ENCODE assay signal across 18 cellular contexts in genomic region chr1:55285849-55286248, GRCh38.
DNase-seq lines count a peak whose midpoint lies in the region; ATAC-seq and TF ChIP-seq lines count a peak whose summit lies in the region.
"Had no signal": no experiment of that assay in that cellular context is flagged by ENCODE, and none has a peak within 500 bp of the region (broad histone marks: within the 10 kb centered on the region; RNA-seq: fewer than 3 reads in every experiment).

No MANE protein-coding gene starts in this region.

- no peaks in the 10 kb centered on the region for H3K27me3 ChIP-seq in prostate gland (replicated peaks; ENCODE audit: insufficient read depth)
- H3K27me3 ChIP-seq: upper lobe of left lung had no signal

- H3K4me1 ChIP-seq in prostate gland (replicated peaks): no peaks in the 10 kb centered on the region
- H3K4me1 ChIP-seq: Caco-2, upper lobe of left lung had no signal

- no peaks in the 10 kb centered on the region for H3K9me3 ChIP-seq in prostate gland
- H3K9me3 ChIP-seq: Caco-2, upper lobe of left lung had no signal

- TF ChIP-seq POLR2A in prostate gland (IDR thresholded peaks at IDR 0.05): no peak

- ATAC-seq in GM18858 (IDR thresholded peaks at IDR 0.05; ENCODE audit: unreplicated experiment) (no peak), GM18502 (IDR thresholded peaks at IDR 0.05; ENCODE audit: poor library complexity, unreplicated experiment) (no peak)

- H3K27ac ChIP-seq in prostate gland: no peak overlapping the region
- H3K27ac ChIP-seq: coronary artery, HL-60, upper lobe of left lung had no signal

- H3K9me3 Mint-ChIP-seq in chondrocyte (ENCODE audit: low read depth): no peaks in the 10 kb centered on the region
- H3K9me3 Mint-ChIP-seq: T-helper 1 cell treated with Interleukin-12 subunit alpha and Interleukin-12 subunit beta and Interleukin-4 antibody, amounts not matched to agents 30 μg/mL and 1 μg/mL, for 36 hours had no signal

- peaks cover 2% of the 10 kb centered on the region for H3K4me1 Mint-ChIP-seq in chondrocyte (ENCODE audit: low read depth)

- no peak overlapping the region for H3K4me3 ChIP-seq in prostate gland
- H3K4me3 ChIP-seq: coronary artery, upper lobe of left lung had no signal

- DNase-seq in NCI-H526 (lab: John Stamatoyannopoulos, UW) (peak; percentile 6 to 16), NCI-H526 treated with DMSO at 0.1 percent for 48 hours (lab: John Stamatoyannopoulos, UW) (no peak), chondrocyte (ENCODE audit: low spot score) (no peak), prostate gland (ENCODE audit: low spot score) (peak; percentile 56), posterior vena cava (ENCODE audit: low spot score) (no peak)
- DNase-seq: activated naive CD4-positive, alpha-beta T cell; Caco-2; hippocampal formation; Kasumi-1; NCI-H1694; NCI-H524 treated with DMSO at 0.1 percent for 48 hours; upper lobe of left lung had no signal

- H3K4me3 Mint-ChIP-seq in chondrocyte (ENCODE audit: unreplicated experiment): no peak overlapping the region
- H3K4me3 Mint-ChIP-seq: T-helper 1 cell treated with Interleukin-12 subunit alpha and Interleukin-12 subunit beta and Interleukin-4 antibody, amounts not matched to agents 30 μg/mL and 1 μg/mL, for 36 hours had no signal

- intact Hi-C loops in prostate gland (cut with DNase I) (loop anchor here (5.0 to 10.0 kb wide), 3 partner anchors 389 to 1539 kb away; no protein-coding TSS in a partner anchor), posterior vena cava (cut with DNase I) (loop anchor here (5.0 to 10.0 kb wide), 3 partner anchors 1296 to 1529 kb away; partner anchors contain the start of gene FYB2 (in 1 of the 2))

- no peaks in the 10 kb centered on the region for H3K36me3 Mint-ChIP-seq in chondrocyte (ENCODE audit: low read depth)

- 0 out of 2 replicates have a peak, but pooled peaks have one; percentile 20 for TF ChIP-seq CTCF in LNCAP (IDR thresholded peaks at IDR 0.05)
- TF ChIP-seq CTCF in chondrocyte (IDR thresholded peaks at IDR 0.05): peak; percentile 17
- no peak for TF ChIP-seq CTCF in prostate gland (IDR thresholded peaks at IDR 0.05)

- no peaks in the 10 kb centered on the region for H3K36me3 ChIP-seq in prostate gland
- H3K36me3 ChIP-seq: upper lobe of left lung had no signal

- H3K27me3 Mint-ChIP-seq in chondrocyte (ENCODE audit: low read depth): peaks cover 5% of the 10 kb centered on the region

- no peak overlapping the region for H3K27ac Mint-ChIP-seq in chondrocyte (ENCODE audit: unreplicated experiment)
- H3K27ac Mint-ChIP-seq: T-helper 1 cell treated with Interleukin-12 subunit alpha and Interleukin-12 subunit beta and Interleukin-4 antibody, amounts not matched to agents 30 μg/mL and 1 μg/mL, for 36 hours had no signal

- 52% methylated on average over 1 of the region's 1 CpG for WGBS in prostate gland

Comparison
In these comparisons a context has a peak if more than half of its experiments do, and no peak if none do; other contexts are left out.
1. DNase-seq: peak in NCI-H526 (2 of 2) and prostate gland (single experiment); none in NCI-H526 treated with DMSO at 0.1 percent for 48 hours (single experiment), chondrocyte (single experiment) and posterior vena cava (single experiment).
2. CTCF ChIP-seq: peak in LNCAP (single experiment) and chondrocyte (single experiment); none in prostate gland (0 of 4).